28 cellular contexts compared by ENCODE assay signal in genomic region chr5:20523099-20523498, GRCh38.
"Had no signal": no experiment of that assay in that cellular context is flagged by ENCODE, and none has a peak within 500 bp of the region (broad histone marks: within the 10 kb centered on the region; RNA-seq: fewer than 3 reads in every experiment).

No MANE protein-coding gene starts in this region.

- H3K27me3 ChIP-seq: ascending aorta, body of pancreas, MG63 had no signal

- H3K4me3 ChIP-seq: ascending aorta, body of pancreas, MG63 had no signal

- H3K36me3 ChIP-seq: ascending aorta, MG63 had no signal

- ATAC-seq: activated naive CD4-positive, alpha-beta T cell treated with anti-CD3 and anti-CD28 coated beads, Interleukin-2, amount 50 U/mL, for 72 hours; activated naive CD8-positive, alpha-beta T cell treated with anti-CD3 and anti-CD28 coated beads, Interleukin-2, amount 50 U/mL, for 24 hours; activated T-cell treated with anti-CD3 and anti-CD28 coated beads, Interleukin-2, amount 50 U/mL, for 4 hours; body of pancreas; PC-3; T-helper 17 cell had no signal

- H3K4me1 ChIP-seq: ascending aorta, body of pancreas had no signal

- H3K27ac ChIP-seq: ascending aorta, body of pancreas, VCaP had no signal

- H3K9me3 ChIP-seq: ascending aorta, body of pancreas, MG63 had no signal

- FAIRE-seq: RCC 7860 had no signal

- DNase-seq: activated CD4-positive, alpha-beta memory T cell treated with anti-CD3 and anti-CD28 coated beads for 36 hours; activated CD4-positive, alpha-beta T cell treated with anti-CD3 and anti-CD28 coated beads, Interleukin-2, amount 10 ng/mL, durations not matched to agents 7 days and 5 days; activated CD4-positive, CD25-positive, alpha-beta regulatory T cell; activated CD8-positive, alpha-beta memory T cell treated with anti-CD3 and anti-CD28 coated beads for 24 hours; activated effector memory CD4-positive, alpha-beta T cell treated with anti-CD3 and anti-CD28 coated beads, Interleukin-2, amount 50 U/mL, for 16 hours; activated naive CD4-positive, alpha-beta T cell treated with Interleukin-2 at 50 U/mL for 16 hours; activated naive CD8-positive, alpha-beta T cell treated with anti-CD3 and anti-CD28 coated beads, Interleukin-2, amount 50 U/mL, for 24 hours; activated T-cell treated with anti-CD3 and anti-CD28 coated beads, Interleukin-2, amount 50 U/mL, for 4 hours; amniotic stem cell; body of pancreas; MG63; MV-4-11; NCI-H1092 treated with DMSO at 0.1 percent for 48 hours; NCI-H1417 treated with DMSO at 0.1 percent for 48 hours; NCI-H187; NCI-H2081; NCI-H2171 treated with DMSO at 0.1 percent for 48 hours; NCI-H226; NCI-H510A; NCI-H526 treated with DMSO at 0.1 percent for 48 hours; PC-3; SHP77 treated with DMSO at 0.1 percent for 48 hours; T-helper 17 cell; T-helper 9 cell had no signal
